Comparison of ENCODE assay signal across 28 cellular contexts in genomic region chr13:107562222-107562621, GRCh38.
"Had no signal": no experiment of that assay in that cellular context is flagged by ENCODE, and none has a peak within 500 bp of the region (broad histone marks: within the 10 kb centered on the region; RNA-seq: fewer than 3 reads in every experiment).

No MANE protein-coding gene starts in this region.

- H3K27me3 ChIP-seq: adrenal gland, SJCRH30 had no signal

- H3K4me1 ChIP-seq: adrenal gland, SJCRH30 had no signal

- H3K27me3 Mint-ChIP-seq: activated naive CD8-positive, alpha-beta T cell treated with anti-CD3 and anti-CD28 coated beads, Interleukin-2, amount 10 ng/mL, durations not matched to agents 7 days and 5 days; central memory CD8-positive, alpha-beta T cell had no signal

- H3K4me1 Mint-ChIP-seq: activated naive CD8-positive, alpha-beta T cell treated with anti-CD3 and anti-CD28 coated beads, Interleukin-2, amount 10 ng/mL, durations not matched to agents 7 days and 5 days; central memory CD8-positive, alpha-beta T cell had no signal

- H3K9me3 ChIP-seq: adrenal gland, SJCRH30 had no signal

- DNase-seq: activated CD4-positive, alpha-beta T cell treated with anti-CD3 and anti-CD28 coated beads for 48 hours; activated CD4-positive, alpha-beta T cell treated with anti-CD3 and anti-CD28 coated beads, Interleukin-2, amount 50 U/mL, for 4 hours; activated CD4-positive, CD25-positive, alpha-beta regulatory T cell treated with anti-CD3 and anti-CD28 coated beads, Interleukin-2, amount 50 U/mL, for 72 hours; activated CD8-positive, alpha-beta memory T cell treated with anti-CD3 and anti-CD28 coated beads, Interleukin-2, amount 50 U/mL, for 48 hours; activated CD8-positive, alpha-beta T cell treated with anti-CD3 and anti-CD28 coated beads, Interleukin-2, amount 10 ng/mL, durations not matched to agents 7 days and 5 days; activated naive CD4-positive, alpha-beta T cell treated with anti-CD3 and anti-CD28 coated beads, Interleukin-2, amount 50 U/mL, for 16 hours; activated naive CD8-positive, alpha-beta T cell treated with anti-CD3 and anti-CD28 coated beads, Interleukin-2, amount 10 ng/mL, durations not matched to agents 7 days and 5 days; activated T-cell treated with anti-CD3 and anti-CD28 coated beads, Interleukin-2, amount 50 U/mL, for 1 hour; adrenal gland; anterior cingulate cortex; Karpas-422; MM.1S; NCI-H1105 treated with DMSO at 0.1 percent for 48 hours; NCI-H1436 treated with DMSO at 0.1 percent for 48 hours; NCI-H187; NCI-H2081; NCI-H2171 treated with DMSO at 0.1 percent for 48 hours; NCI-H226; NCI-H526; NCI-H774; OCI-M1; Right ventricle myocardium superior; SJCRH30 had no signal

- H3K36me3 Mint-ChIP-seq: activated naive CD8-positive, alpha-beta T cell treated with anti-CD3 and anti-CD28 coated beads, Interleukin-2, amount 10 ng/mL, durations not matched to agents 7 days and 5 days had no signal

- H3K4me3 Mint-ChIP-seq: activated CD8-positive, alpha-beta T cell treated with anti-CD3 and anti-CD28 coated beads, Interleukin-2, amount 10 ng/mL, durations not matched to agents 7 days and 5 days; activated naive CD8-positive, alpha-beta T cell treated with anti-CD3 and anti-CD28 coated beads, Interleukin-2, amount 10 ng/mL, durations not matched to agents 7 days and 5 days; central memory CD8-positive, alpha-beta T cell; T-helper 1 cell treated with Interleukin-12 subunit alpha and Interleukin-12 subunit beta and Interleukin-4 antibody, amounts not matched to agents 30 μg/mL and 1 μg/mL, for 36 hours had no signal

- ATAC-seq: activated CD8-positive, alpha-beta T cell treated with anti-CD3 and anti-CD28 coated beads, Interleukin-2, amount 10 ng/mL, durations not matched to agents 7 days and 5 days; K562; Panc1 had no signal

- H3K27ac ChIP-seq: adrenal gland, RWPE1, SJCRH30 had no signal

- H3K36me3 ChIP-seq: adrenal gland, SJCRH30 had no signal

- H3K27ac Mint-ChIP-seq: activated CD8-positive, alpha-beta T cell treated with anti-CD3 and anti-CD28 coated beads, Interleukin-2, amount 10 ng/mL, durations not matched to agents 7 days and 5 days; activated naive CD8-positive, alpha-beta T cell treated with anti-CD3 and anti-CD28 coated beads, Interleukin-2, amount 10 ng/mL, durations not matched to agents 7 days and 5 days; T-helper 1 cell treated with Interleukin-12 subunit alpha and Interleukin-12 subunit beta and Interleukin-4 antibody, amounts not matched to agents 30 μg/mL and 1 μg/mL, for 36 hours had no signal

- H3K9me3 Mint-ChIP-seq: activated naive CD8-positive, alpha-beta T cell treated with anti-CD3 and anti-CD28 coated beads, Interleukin-2, amount 10 ng/mL, durations not matched to agents 7 days and 5 days had no signal

- H3K4me3 ChIP-seq: adrenal gland, K562, SJCRH30 had no signal
